ENCODE assay signal across 10 cellular contexts in the genomic region with DNA sequence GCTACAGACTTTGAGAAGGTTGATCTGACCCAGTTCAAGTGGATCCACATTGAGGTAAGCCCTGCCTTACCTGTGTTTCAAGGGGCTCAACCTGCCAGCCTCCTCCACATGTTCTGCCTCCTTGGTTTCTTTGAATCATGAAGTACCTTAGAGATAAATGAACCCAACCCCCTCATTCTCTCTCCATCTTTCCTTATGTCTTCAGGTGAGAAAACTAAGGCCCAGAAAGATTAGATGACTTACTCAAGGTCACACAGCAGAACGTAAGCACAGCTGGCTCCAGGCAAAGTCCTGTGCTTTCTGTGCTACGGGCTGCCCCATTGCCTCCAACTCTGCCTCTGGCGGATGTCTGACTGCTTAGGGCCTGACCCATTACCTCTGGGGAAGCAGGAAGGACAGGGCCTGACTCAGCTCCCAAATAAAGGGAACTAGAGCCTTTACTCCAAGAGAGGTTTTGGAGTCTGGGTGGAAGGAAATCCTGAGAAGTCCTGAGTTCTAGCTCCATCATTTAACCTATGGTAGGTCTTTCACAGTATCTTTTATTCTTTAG. TPM values are rescaled to one million over a fixed set of nuclear protein-coding genes. Genes with fewer than 3 reads are reported as not detected.
DNase-seq lines count a peak whose midpoint lies in the region; FAIRE-seq and TF ChIP-seq lines count a peak whose summit lies in the region.
"Had no signal": no experiment of that assay in that cellular context is flagged by ENCODE, and none has a peak within 500 bp of the region (broad histone marks: within the 10 kb centered on the region; RNA-seq: fewer than 3 reads in every experiment).

No MANE protein-coding gene starts in this region.

- H3K9me3 ChIP-seq in SK-N-MC (ENCODE audit: low read depth, low read length), result no peaks in the 10 kb centered on the region
- no peaks in the 10 kb centered on the region for H3K9me3 ChIP-seq in kidney (ENCODE audit: control insufficient read depth in 1 of 2, low read length in 2 of 2)
- H3K9me3 ChIP-seq: heart left ventricle had no signal

- H3K4me3 ChIP-seq in SK-N-MC, result no peak overlapping the region
- no peak overlapping the region for H3K4me3 ChIP-seq in kidney (ENCODE audit: low read length in 2 of 2)

- H3K36me3 ChIP-seq in SK-N-MC (ENCODE audit: insufficient read depth, low read length), result no peaks in the 10 kb centered on the region
- H3K36me3 ChIP-seq in kidney (ENCODE audit: control insufficient read depth in 1 of 2, insufficient read depth in 2 of 2, low read length in 2 of 2), result peaks cover 2 to 11% of the 10 kb centered on the region in 2 donors
- H3K36me3 ChIP-seq: heart left ventricle had no signal

- H3K9ac ChIP-seq in SK-N-MC (ENCODE audit: insufficient read length) (no peak overlapping the region), kidney (ENCODE audit: low read length in 2 of 2) (peak overlapping the region in 1 of 2 donors; percentile 28)

- intact Hi-C loops in kidney (cut with DNase I), result loop anchor here (10.0 kb wide), 1 partner anchor 208 kb away; a partner anchor contains a TSS

- FAIRE-seq in kidney (lab: Jason Lieb, UNC), result no peak

- no peak for TF ChIP-seq CTCF in C4-2B (conservative IDR thresholded peaks at IDR 0.05)
- no peak for TF ChIP-seq CTCF in kidney (IDR thresholded peaks at IDR 0.05; ENCODE audit: borderline replicate concordance, extremely low read depth, insufficient read depth)

- DNase-seq in SK-N-MC (ENCODE audit: low read depth, low spot score), result no peak
- DNase-seq in kidney, result peak; percentile 4
- no peak for DNase-seq in activated effector memory CD4-positive, alpha-beta T cell treated with Interleukin-2 at 50 U/mL for 16 hours
- DNase-seq in NK-92 (lab: John Stamatoyannopoulos, UW; ENCODE audit: unreplicated experiment), result no peak
- DNase-seq in NCI-H1436 (lab: John Stamatoyannopoulos, UW), result no peak
- DNase-seq: NCI-H774 had no signal

- H3K4me1 ChIP-seq in kidney (ENCODE audit: control insufficient read depth in 1 of 2, insufficient read depth in 1 of 2, low read depth in 1 of 2, low read length in 2 of 2), result peaks cover 12 to 28% of the 10 kb centered on the region in 2 donors

- H3K27ac ChIP-seq in C4-2B, result 0 out of 2 replicates have a peak overlapping the region, but pooled peaks have one; percentile 5
- H3K27ac ChIP-seq in SK-N-MC, result 0 out of 2 replicates have a peak overlapping the region, but pooled peaks have one; percentile 27
- peak overlapping the region in 1 of 2 donors; percentile 4 for H3K27ac ChIP-seq in kidney (ENCODE audit: low read depth in 2 of 2, low read length in 2 of 2)

RNA-seq across cellular contexts. Expression of a gene that starts 10.3 kb away (rescaled TPM):
- total RNA-seq in kidney, result 18.7 TPM
- polyA plus RNA-seq in kidney (ENCODE audit: insufficient read depth, low read depth, low replicate concordance), result 538 TPM

RNA-seq across cellular contexts. Expression of a gene that starts 18.4 kb away (rescaled TPM):
- total RNA-seq in kidney, result 75.2 TPM
- polyA plus RNA-seq in kidney (ENCODE audit: insufficient read depth, low read depth, low replicate concordance), result 32.1 TPM

RNA-seq across cellular contexts. Expression of a gene that starts 22.1 kb away (rescaled TPM):
- total RNA-seq in kidney, result 3.7 TPM
- polyA plus RNA-seq in kidney (ENCODE audit: insufficient read depth, low read depth, low replicate concordance), result 3.8 TPM

RNA-seq across cellular contexts. Expression of a gene that starts 25.4 kb away (rescaled TPM):
- total RNA-seq in kidney, result 260 TPM
- polyA plus RNA-seq in kidney (ENCODE audit: insufficient read depth, low read depth, low replicate concordance), result 718 TPM

RNA-seq across cellular contexts. Expression of a gene that starts 26.8 kb away (rescaled TPM):
- 0.69 TPM for total RNA-seq in kidney
- polyA plus RNA-seq in kidney (ENCODE audit: insufficient read depth, low read depth, low replicate concordance), result 2.9 TPM
- total RNA-seq: epithelial cell of proximal tubule, urinary bladder had no signal
